Comparison of ENCODE assay signal across 8 cellular contexts in the genomic region with DNA sequence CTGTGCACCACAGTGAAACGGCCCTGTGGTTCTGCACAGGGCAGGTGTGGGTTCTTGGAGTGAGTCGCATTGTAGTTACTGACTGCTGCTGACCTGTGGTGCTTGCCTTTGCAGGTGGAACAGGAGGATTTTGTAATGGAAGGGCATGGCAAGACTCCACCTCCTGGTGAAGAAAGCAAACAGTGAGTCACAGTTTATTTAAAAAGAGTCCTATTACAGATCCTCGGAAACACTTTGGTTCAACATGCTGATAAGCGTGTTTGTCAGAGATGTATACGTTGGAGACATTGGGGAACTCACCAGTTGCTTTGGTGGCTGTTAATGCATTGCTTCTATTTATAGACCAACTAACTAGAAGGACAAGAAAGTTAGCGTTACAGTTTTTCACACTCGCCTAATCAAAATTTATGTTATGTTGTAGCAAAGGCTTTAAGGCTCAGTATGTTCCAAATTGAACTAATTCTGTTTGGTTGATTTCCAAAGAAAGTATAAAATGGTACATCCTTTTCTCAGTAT. TPM values are rescaled to one million over a fixed set of nuclear protein-coding genes. Genes with fewer than 3 reads are reported as not detected.
DNase-seq lines count a peak whose midpoint lies in the region; ATAC-seq and TF ChIP-seq lines count a peak whose summit lies in the region.

No MANE protein-coding gene starts in this region.

- H3K4me3 ChIP-seq in foreskin fibroblast (ENCODE audit: low read depth in 1 of 2, low read length in 2 of 2) = no peak overlapping the region

- peak; percentile 1 for DNase-seq in DMS 273 treated with DMSO at 0.1 percent for 48 hours (lab: John Stamatoyannopoulos, UW)
- peak; percentile 82 for DNase-seq in LoVo (ENCODE audit: low spot score)
- peak; percentile 60 for DNase-seq in SKM-1 (lab: John Stamatoyannopoulos, UW; ENCODE audit: unreplicated experiment)
- peak; percentile 23 to 63 for DNase-seq in foreskin fibroblast
- DNase-seq in stimulated activated effector memory CD8-positive, alpha-beta T cell treated with anti-CD3 and anti-CD28 coated beads, Interleukin-12 subunit alpha, Interleukin-12 subunit beta, amount 100 ng/mL, for 72 hours (ENCODE audit: low spot score in 2 of 2) = no peak
- no peak for DNase-seq in SK-N-DZ (ENCODE audit: low spot score)

- H3K36me3 Mint-ChIP-seq in stimulated activated effector memory CD8-positive, alpha-beta T cell treated with anti-CD3 and anti-CD28 coated beads, Interleukin-12 subunit alpha, Interleukin-12 subunit beta, amount 100 ng/mL, for 72 hours = peaks cover 19% of the 10 kb centered on the region

- no peaks in the 10 kb centered on the region for H3K9me3 Mint-ChIP-seq in stimulated activated effector memory CD8-positive, alpha-beta T cell treated with anti-CD3 and anti-CD28 coated beads, Interleukin-12 subunit alpha, Interleukin-12 subunit beta, amount 100 ng/mL, for 72 hours

- no peak overlapping the region for H3K27ac Mint-ChIP-seq in stimulated activated effector memory CD8-positive, alpha-beta T cell treated with anti-CD3 and anti-CD28 coated beads, Interleukin-12 subunit alpha, Interleukin-12 subunit beta, amount 100 ng/mL, for 72 hours

- peaks cover 6% of the 10 kb centered on the region for H3K4me1 Mint-ChIP-seq in stimulated activated effector memory CD8-positive, alpha-beta T cell treated with anti-CD3 and anti-CD28 coated beads, Interleukin-12 subunit alpha, Interleukin-12 subunit beta, amount 100 ng/mL, for 72 hours

- ATAC-seq in stimulated activated effector memory CD8-positive, alpha-beta T cell treated with anti-CD3 and anti-CD28 coated beads, Interleukin-12 subunit alpha, Interleukin-12 subunit beta, amount 100 ng/mL, for 72 hours = peak; percentile 76
- ATAC-seq in HG03342 (IDR thresholded peaks at IDR 0.05; ENCODE audit: unreplicated experiment) (no peak), HG03432 (IDR thresholded peaks at IDR 0.05; ENCODE audit: unreplicated experiment) (no peak)

- TF ChIP-seq CTCF in foreskin fibroblast (IDR thresholded peaks at IDR 0.05; ENCODE audit: low read depth, low read length) = peak; percentile 5

- no peak overlapping the region for H3K4me3 Mint-ChIP-seq in stimulated activated effector memory CD8-positive, alpha-beta T cell treated with anti-CD3 and anti-CD28 coated beads, Interleukin-12 subunit alpha, Interleukin-12 subunit beta, amount 100 ng/mL, for 72 hours

RNA-seq across cellular contexts. Expression of a gene that starts 21.7 kb away (rescaled TPM):
- 3.6 and 6.3 TPM in 2 replicates for polyA plus RNA-seq in SK-N-DZ (2014; cell fraction: cytosol; rRNA removed)
- polyA plus RNA-seq in SK-N-DZ (2014; cell fraction: nucleus; rRNA removed) = 4.0 and 5.9 TPM in 2 replicates

Comparison
In these comparisons a context has a peak if more than half of its experiments do, and no peak if none do; other contexts are left out.
1. DNase-seq: peak in DMS 273 treated with DMSO at 0.1 percent for 48 hours (single experiment), LoVo (single experiment), SKM-1 (single experiment) and foreskin fibroblast (2 of 2); none in stimulated activated effector memory CD8-positive, alpha-beta T cell treated with anti-CD3 and anti-CD28 coated beads, Interleukin-12 subunit alpha, Interleukin-12 subunit beta, amount 100 ng/mL, for 72 hours (0 of 2) and SK-N-DZ (single experiment).